7 cellular contexts compared by ENCODE assay signal in the genomic region with DNA sequence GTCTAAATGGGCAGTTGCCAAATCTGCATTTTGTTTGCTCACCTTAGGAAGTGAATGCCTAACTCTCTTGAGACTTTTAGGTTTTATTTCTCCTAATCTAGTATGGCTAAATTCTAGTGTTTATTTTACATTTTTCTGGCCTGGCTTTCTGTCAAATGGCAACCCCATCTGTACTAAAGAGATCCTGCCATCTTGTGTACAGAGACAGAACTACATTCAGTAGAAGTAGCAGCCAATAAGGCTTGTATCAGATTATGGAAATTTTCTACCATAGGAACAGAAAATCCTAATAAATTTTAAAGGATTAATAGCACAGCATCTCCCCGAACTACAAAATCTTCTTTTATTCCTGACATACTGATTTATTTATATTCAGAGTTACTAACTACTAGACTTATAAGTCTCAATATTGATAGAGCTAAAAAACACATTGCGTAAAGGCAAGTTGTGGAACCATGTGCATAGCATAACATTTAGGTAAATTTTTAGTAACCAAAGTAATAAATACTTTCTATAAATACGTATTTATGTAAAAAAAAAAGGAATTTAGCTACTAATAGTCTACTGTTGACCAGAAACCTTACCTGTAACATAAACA. TPM values are rescaled to one million over a fixed set of nuclear protein-coding genes. Genes with fewer than 3 reads are reported as not detected.
DNase-seq lines count a peak whose midpoint lies in the region; ATAC-seq, FAIRE-seq and TF ChIP-seq lines count a peak whose summit lies in the region.

No MANE protein-coding gene starts in this region.

- H3K36me3 ChIP-seq in SK-N-MC (ENCODE audit: insufficient read depth, low read length): no peaks in the 10 kb centered on the region

- peak; percentile 59 for FAIRE-seq in GM12891 (lab: Jason Lieb, UNC)

- no peak overlapping the region for H3K9ac ChIP-seq in SK-N-MC (ENCODE audit: insufficient read length)

- TF ChIP-seq POLR2A in GM12891 (IDR thresholded peaks at IDR 0.05; ENCODE audit: low read depth, low read length): no peak

- ATAC-seq in GM21786 (IDR thresholded peaks at IDR 0.05; ENCODE audit: unreplicated experiment): peak; percentile 68

- H3K27ac ChIP-seq in SK-N-MC: no peak overlapping the region

- DNase-seq in GM12891 (ENCODE audit: insufficient read length, low spot score) (no peak), SK-N-MC (ENCODE audit: low read depth, low spot score) (peak; percentile 37), fibroblast of the conjunctiva (ENCODE audit: low read depth) (peak; percentile 53), pulmonary artery endothelial cell (ENCODE audit: low read depth, low spot score) (peak; percentile 15), NCI-H226 (no peak)
- peak; percentile 15 for DNase-seq in Jurkat, Clone E6-1 (ENCODE audit: low read depth, low spot score)

- H3K4me3 ChIP-seq in Jurkat, Clone E6-1 (ENCODE audit: low read length): no peak overlapping the region
- H3K4me3 ChIP-seq in SK-N-MC: no peak overlapping the region

- H3K9me3 ChIP-seq in SK-N-MC (ENCODE audit: low read depth, low read length): no peaks in the 10 kb centered on the region

TF ChIP-seq in GM12891, 5 proteins besides CTCF, POLR2A, EP300 and RAD21:
- no peak for TF ChIP-seq POLR2AphosphoS5 (IDR thresholded peaks at IDR 0.05; ENCODE audit: low read depth, low read length)
- no peak for TF ChIP-seq POU2F2 (IDR thresholded peaks at IDR 0.05; ENCODE audit: low read depth, low read length)
- no peak for TF ChIP-seq TAF1 (IDR thresholded peaks at IDR 0.05; ENCODE audit: low read depth, low read length)
- TF ChIP-seq SPI1 (IDR thresholded peaks at IDR 0.05; ENCODE audit: low read depth, low read length): no peak
- TF ChIP-seq PAX5 (IDR thresholded peaks at IDR 0.05; ENCODE audit: insufficient read depth, low read length, severe bottlenecking): no peak

RNA-seq across cellular contexts. Expression of gene TMEM144, which starts 45.5 kb away (rescaled TPM):
- polyA plus RNA-seq in GM12891 (2012; ENCODE audit: low read depth, missing spikeins): 0.94 TPM
- not detected for polyA plus RNA-seq in Jurkat, Clone E6-1 (2012; ENCODE audit: insufficient read depth, insufficient read length)
- 3.4 and 4.9 TPM in 2 replicates for total RNA-seq in pulmonary artery endothelial cell

Comparison
In these comparisons a context has a peak if more than half of its experiments do, and no peak if none do; other contexts are left out.
1. DNase-seq: peak in Jurkat, Clone E6-1 (single experiment), SK-N-MC (single experiment), fibroblast of the conjunctiva (single experiment) and pulmonary artery endothelial cell (single experiment); none in GM12891 (single experiment) and NCI-H226 (single experiment).